In genomic region chr3:172143739-172144497, GRCh38 we compare ENCODE assay signal across 20 cellular contexts.
DNase-seq lines count a peak whose midpoint lies in the region; ATAC-seq and TF ChIP-seq lines count a peak whose summit lies in the region.
"Had no signal": no experiment of that assay in that cellular context is flagged by ENCODE, and none has a peak within 500 bp of the region (broad histone marks: within the 10 kb centered on the region; RNA-seq: fewer than 3 reads in every experiment).

No MANE protein-coding gene starts in this region.

- peaks cover 22% of the 10 kb centered on the region for H3K4me1 ChIP-seq in CD4-positive, CD25-positive, alpha-beta regulatory T cell (ENCODE audit: control insufficient read depth, insufficient read depth, low read length, poor library complexity, severe bottlenecking)
- H3K4me1 ChIP-seq in neutrophil (ENCODE audit: control insufficient read depth in 1 of 2, insufficient read depth in 1 of 2, low read depth in 1 of 2, low read length in 1 of 2): peaks cover 73 to 77% of the 10 kb centered on the region in 2 experiments

- TF ChIP-seq CTCF in HFFc6 (IDR thresholded peaks at IDR 0.05) (no peak), chondrocyte (IDR thresholded peaks at IDR 0.05) (no peak), neutrophil (IDR thresholded peaks at IDR 0.05) (no peak)

- no peak for ATAC-seq in CD4-positive, CD25-positive, alpha-beta regulatory T cell (ENCODE audit: low read depth in 2 of 2)
- ATAC-seq: right cardiac atrium had no signal

- H3K4me3 Mint-ChIP-seq in CD4-positive, CD25-positive, alpha-beta regulatory T cell: peak overlapping the region in 3 of 4 donors; percentile 14 to 62 (median 29)
- H3K4me3 Mint-ChIP-seq in HFFc6 (no peak overlapping the region), chondrocyte (ENCODE audit: unreplicated experiment) (no peak overlapping the region)
- H3K4me3 Mint-ChIP-seq: T-helper 1 cell treated with Interleukin-12 subunit alpha and Interleukin-12 subunit beta and Interleukin-4 antibody, amounts not matched to agents 30 μg/mL and 1 μg/mL, for 36 hours had no signal

- no peak overlapping the region for H3K27ac ChIP-seq in CD4-positive, CD25-positive, alpha-beta regulatory T cell (ENCODE audit: insufficient read depth, low read length, poor library complexity, severe bottlenecking)
- peak overlapping the region; percentile 95 for H3K27ac ChIP-seq in neutrophil
- H3K27ac ChIP-seq: coronary artery, suprapubic skin, VCaP had no signal

- peaks cover 18 to 76% (median 53%) of the 10 kb centered on the region in 4 donors for H3K4me1 Mint-ChIP-seq in CD4-positive, CD25-positive, alpha-beta regulatory T cell
- H3K4me1 Mint-ChIP-seq in HFFc6 (ENCODE audit: low read depth) (peaks cover 81% of the 10 kb centered on the region), chondrocyte (ENCODE audit: low read depth) (peaks cover 78% of the 10 kb centered on the region)

- H3K27ac Mint-ChIP-seq in CD4-positive, CD25-positive, alpha-beta regulatory T cell: peak overlapping the region in 2 of 3 donors; percentile 45 to 68
- 0 out of 2 replicates have a peak overlapping the region, but pooled peaks have one; percentile 38 for H3K27ac Mint-ChIP-seq in HFFc6
- peak overlapping the region; percentile 45 for H3K27ac Mint-ChIP-seq in chondrocyte (ENCODE audit: unreplicated experiment)
- H3K27ac Mint-ChIP-seq: T-helper 1 cell treated with Interleukin-12 subunit alpha and Interleukin-12 subunit beta and Interleukin-4 antibody, amounts not matched to agents 30 μg/mL and 1 μg/mL, for 36 hours had no signal

- H3K36me3 ChIP-seq in CD4-positive, CD25-positive, alpha-beta regulatory T cell (ENCODE audit: control insufficient read depth, insufficient read depth, low read length): no peaks in the 10 kb centered on the region
- no peaks in the 10 kb centered on the region for H3K36me3 ChIP-seq in neutrophil
- H3K36me3 ChIP-seq: adrenal gland, breast epithelium, suprapubic skin had no signal

- no peaks in the 10 kb centered on the region for H3K27me3 ChIP-seq in CD4-positive, CD25-positive, alpha-beta regulatory T cell (ENCODE audit: control insufficient read depth, insufficient read depth, low read length)
- H3K27me3 ChIP-seq in neutrophil: no peaks in the 10 kb centered on the region
- H3K27me3 ChIP-seq: adrenal gland, breast epithelium, suprapubic skin had no signal

- no peaks in the 10 kb centered on the region for H3K27me3 Mint-ChIP-seq in CD4-positive, CD25-positive, alpha-beta regulatory T cell
- peaks cover 2% of the 10 kb centered on the region for H3K27me3 Mint-ChIP-seq in HFFc6 (ENCODE audit: insufficient read depth)
- no peaks in the 10 kb centered on the region for H3K27me3 Mint-ChIP-seq in chondrocyte (ENCODE audit: low read depth)

- H3K4me3 ChIP-seq in CD4-positive, CD25-positive, alpha-beta regulatory T cell (ENCODE audit: low read depth, low read length): no peak overlapping the region
- no peak overlapping the region for H3K4me3 ChIP-seq in neutrophil (ENCODE audit: low read depth in 1 of 2, low read length in 1 of 2)
- H3K4me3 ChIP-seq: adrenal gland, breast epithelium, coronary artery, suprapubic skin had no signal

- in situ Hi-C loops in KBM-7 (cut with MboI; ENCODE audit: low pct_unique_long_range_greater_than_20kb, low sequenced_read_pairs): no loop called here

- no peaks in the 10 kb centered on the region for H3K9me3 Mint-ChIP-seq in CD4-positive, CD25-positive, alpha-beta regulatory T cell
- H3K9me3 Mint-ChIP-seq in HFFc6: peaks cover 31% of the 10 kb centered on the region
- peaks cover 12% of the 10 kb centered on the region for H3K9me3 Mint-ChIP-seq in chondrocyte (ENCODE audit: low read depth)
- H3K9me3 Mint-ChIP-seq: T-helper 1 cell treated with Interleukin-12 subunit alpha and Interleukin-12 subunit beta and Interleukin-4 antibody, amounts not matched to agents 30 μg/mL and 1 μg/mL, for 36 hours had no signal

- peaks cover 9% of the 10 kb centered on the region for H3K36me3 Mint-ChIP-seq in CD4-positive, CD25-positive, alpha-beta regulatory T cell
- peaks cover 50% of the 10 kb centered on the region for H3K36me3 Mint-ChIP-seq in HFFc6 (ENCODE audit: low read depth)
- peaks cover 19% of the 10 kb centered on the region for H3K36me3 Mint-ChIP-seq in chondrocyte (ENCODE audit: low read depth)

- no peaks in the 10 kb centered on the region for H3K9me3 ChIP-seq in CD4-positive, CD25-positive, alpha-beta regulatory T cell (ENCODE audit: control insufficient read depth in 2 of 2, low read length in 2 of 2)
- no peaks in the 10 kb centered on the region for H3K9me3 ChIP-seq in neutrophil
- H3K9me3 ChIP-seq: adrenal gland, breast epithelium, suprapubic skin had no signal

- no peak for DNase-seq in CD4-positive, CD25-positive, alpha-beta regulatory T cell
- DNase-seq in HFFc6: no peak
- no peak for DNase-seq in chondrocyte (ENCODE audit: low spot score)
- no peak for DNase-seq in KBM-7
- no peak for DNase-seq in cerebellar nuclear complex (lab: John Stamatoyannopoulos, UW)
- DNase-seq in stimulated activated CD4-positive, alpha-beta T cell treated with anti-CD3 and anti-CD28 coated beads, Interleukin-12 subunit alpha, Interleukin-12 subunit beta, amount 100 ng/mL, for 4 hours: no peak
- DNase-seq: Karpas-422, kidney glomerular epithelial cell, NCI-H1092, NCI-H2029, NCI-H446, occipital lobe, right cardiac atrium had no signal

Comparison
In these comparisons a context has a peak if more than half of its experiments do, and no peak if none do; other contexts are left out.
1. H3K4me3 Mint-ChIP-seq: peak in CD4-positive, CD25-positive, alpha-beta regulatory T cell (3 of 4); none in HFFc6 (single experiment) and chondrocyte (single experiment).
2. Peak in every context shown above with its lines, with median percentiles within 50 percentile points of each other: H3K27ac Mint-ChIP-seq.